In genomic region chr14:23202001-23202400, GRCh38 we compare ENCODE assay signal across 3 cellular contexts.
TF ChIP-seq lines count a peak whose summit lies in the region.

No MANE protein-coding gene starts in this region.

TF ChIP-seq in HepG2, 621 proteins besides CTCF, POLR2A, EP300 and RAD21:
- TF ChIP-seq ZNF121 (CRISPR knock-in tag; IDR thresholded peaks at IDR 0.05) (0 out of 2 replicates have a peak, but pooled peaks have one; percentile 17), SNRNP70 (IDR thresholded peaks at IDR 0.05; ENCODE audit: low read depth, low read length) (no peak), CEBPG (CRISPR knock-in tag; IDR thresholded peaks at IDR 0.05) (peak; percentile 82), CEBPB (IDR thresholded peaks at IDR 0.05; ENCODE audit: borderline replicate concordance, low read depth, low read length) (peak; percentile 87), ZNF12 (CRISPR knock-in tag; IDR thresholded peaks at IDR 0.05) (no peak)

TF ChIP-seq in Ishikawa, 13 proteins besides CTCF, POLR2A, EP300 and RAD21:
- TF ChIP-seq ZBTB7A (IDR thresholded peaks at IDR 0.05; ENCODE audit: low read depth) (no peak), CEBPB (IDR thresholded peaks at IDR 0.05) (peak; percentile 78), USF1 (IDR thresholded peaks at IDR 0.05) (no peak)
TF ChIP-seq in Ishikawa: peak in this region for 1.

TF ChIP-seq in H1, 55 proteins besides CTCF, POLR2A, EP300 and RAD21:
- no peak for TF ChIP-seq ASH2L (IDR thresholded peaks at IDR 0.05; ENCODE audit: low read length)
- TF ChIP-seq CEBPB (IDR thresholded peaks at IDR 0.05; ENCODE audit: low read depth, low read length) = peak; percentile 95
